In genomic region chr11:122137081-122137793, GRCh38 we compare ENCODE assay signal across 13 cellular contexts. TPM values are rescaled to one million over a fixed set of nuclear protein-coding genes. Genes with fewer than 3 reads are reported as not detected.
DNase-seq lines count a peak whose midpoint lies in the region; ATAC-seq, FAIRE-seq and TF ChIP-seq lines count a peak whose summit lies in the region.
"Had no signal": no experiment of that assay in that cellular context is flagged by ENCODE, and none has a peak within 500 bp of the region (broad histone marks: within the 10 kb centered on the region; RNA-seq: fewer than 3 reads in every experiment).

No MANE protein-coding gene starts in this region.

- 6% methylated on average over 2 of the region's 2 CpGs for WGBS in mammary epithelial cell (ENCODE audit: low coverage, missing lambda C conversion rate)

- H3K36me3 ChIP-seq in breast epithelium (no peaks in the 10 kb centered on the region), mammary epithelial cell (ENCODE audit: insufficient read depth, low read length) (peaks cover 18% of the 10 kb centered on the region)

- no peak overlapping the region for H3K4me3 ChIP-seq in breast epithelium
- H3K4me3 ChIP-seq in mammary epithelial cell (replicated peaks in 1 of 3; ENCODE audit: insufficient read depth in 1 of 3, low read depth in 2 of 3, low read length in 3 of 3) = no peak overlapping the region
- H3K4me3 ChIP-seq: GM23338 had no signal

- H3K9ac ChIP-seq in mammary epithelial cell (ENCODE audit: insufficient read depth, low read length) = peak overlapping the region; percentile 21

- peaks cover 86% of the 10 kb centered on the region for H3K79me2 ChIP-seq in mammary epithelial cell (ENCODE audit: insufficient read depth, low read length)

- no peak overlapping the region for H3K27ac ChIP-seq in breast epithelium
- peak overlapping the region; percentile 68 for H3K27ac ChIP-seq in mammary epithelial cell (ENCODE audit: insufficient read depth, low read depth, low read length)

- in situ Hi-C loops in mammary epithelial cell (cut with MboI; ENCODE audit: low sequenced_read_pairs in 2 of 2) = no loop called here

- no peaks in the 10 kb centered on the region for H3K4me1 ChIP-seq in breast epithelium
- peaks cover 59% of the 10 kb centered on the region for H3K4me1 ChIP-seq in mammary epithelial cell (ENCODE audit: insufficient read depth, low read length)

- peak; percentile 70 for DNase-seq in MCF 10A (ENCODE audit: unreplicated experiment)
- no peak for DNase-seq in breast epithelium (ENCODE audit: low spot score in 2 of 2)
- peak; percentile 65 for DNase-seq in mammary epithelial cell
- DNase-seq in activated CD8-positive, alpha-beta memory T cell treated with anti-CD3 and anti-CD28 coated beads for 24 hours = no peak
- DNase-seq in SW480 (ENCODE audit: low spot score) = no peak
- no peak for DNase-seq in nephron progenitor cell
- no peak for DNase-seq in activated T-cell treated with anti-CD3 and anti-CD28 coated beads, Interleukin-2, amount 50 U/mL, for 72 hours
- DNase-seq: 8988T; naive thymus-derived CD8-positive, alpha-beta T cell; T-helper 1 cell had no signal

- H3K9me3 ChIP-seq in breast epithelium (no peaks in the 10 kb centered on the region), mammary epithelial cell (replicated peaks; ENCODE audit: insufficient read depth, low read length) (no peaks in the 10 kb centered on the region)

- CTCF ChIA-PET in MCF 10A (lab: Yijun Ruan, JAX) = interaction anchor here (1.5 kb wide), 1 partner anchor 9 kb away, joined by 6 read pairs; no protein-coding TSS in a partner anchor
- CTCF ChIA-PET in mammary epithelial cell (lab: Charles Lee; ENCODE audit: low non-redundant PET) = no interaction called here

- no peaks in the 10 kb centered on the region for H4K20me1 ChIP-seq in mammary epithelial cell (ENCODE audit: insufficient read depth, low read length)

- FAIRE-seq in islet of Langerhans (lab: Jason Lieb, UNC) = peak; percentile 77

- TF ChIP-seq CTCF in MCF 10A (IDR thresholded peaks at IDR 0.05; ENCODE audit: unreplicated experiment) (no peak), breast epithelium (IDR thresholded peaks at IDR 0.05) (no peak), mammary epithelial cell (conservative IDR thresholded peaks at IDR 0.05 in 1 of 2, IDR thresholded peaks at IDR 0.05 in 1 of 2; ENCODE audit: extremely low read depth in 1 of 2, insufficient read depth in 1 of 2, low read depth in 1 of 2, low read length in 2 of 2) (no peak), nephron progenitor cell (IDR thresholded peaks at IDR 0.05) (no peak)

- H3K4me1 Mint-ChIP-seq in MCF 10A (ENCODE audit: insufficient read depth, unreplicated experiment) (peaks cover 46% of the 10 kb centered on the region), nephron progenitor cell (no peaks in the 10 kb centered on the region)
- H3K4me1 Mint-ChIP-seq in activated T-cell treated with anti-CD3 and anti-CD28 coated beads, Interleukin-2, amount 50 U/mL, for 72 hours (ENCODE audit: low read depth) = no peaks in the 10 kb centered on the region
- H3K4me1 Mint-ChIP-seq: naive thymus-derived CD8-positive, alpha-beta T cell had no signal

- H2AFZ ChIP-seq in mammary epithelial cell (ENCODE audit: low read depth, low read length) = no peak overlapping the region
- H2AFZ ChIP-seq: GM23338 had no signal

- no peaks in the 10 kb centered on the region for H3K27me3 ChIP-seq in breast epithelium
- H3K27me3 ChIP-seq in mammary epithelial cell (ENCODE audit: insufficient read depth, low read length) = no peaks in the 10 kb centered on the region

- H3K27ac Mint-ChIP-seq in MCF 10A (ENCODE audit: low read depth, unreplicated experiment) = peak overlapping the region; percentile 89
- H3K27ac Mint-ChIP-seq in nephron progenitor cell = no peak overlapping the region
- no peak overlapping the region for H3K27ac Mint-ChIP-seq in activated T-cell treated with anti-CD3 and anti-CD28 coated beads, Interleukin-2, amount 50 U/mL, for 72 hours
- H3K27ac Mint-ChIP-seq: activated T-helper 1 cell treated with anti-CD3 and anti-CD28 coated beads, Interleukin-12 subunit alpha, Interleukin-12 subunit beta, Interleukin-2, Interleukin-4 antibody, amounts not matched to agents 30 ng/mL and 10 ng/mL and 1 ng/mL, durations not matched to agents 14 hours and 24 hours and 36 hours; GM23338; naive thymus-derived CD8-positive, alpha-beta T cell had no signal

- H3K4me2 ChIP-seq in mammary epithelial cell (ENCODE audit: insufficient read depth, low read depth, low read length) = peak overlapping the region; percentile 38
- H3K4me2 ChIP-seq: GM23338 had no signal

- POLR2A ChIA-PET in MCF 10A (lab: Yijun Ruan, JAX) = interaction anchor here (0.7 to 7.3 kb wide), 14 partner anchors 9 to 60 kb away, joined by 3 to 82 read pairs (median 6); no protein-coding TSS in a partner anchor

- H3K4me3 Mint-ChIP-seq in MCF 10A (ENCODE audit: unreplicated experiment) (no peak overlapping the region), nephron progenitor cell (no peak overlapping the region)
- no peak overlapping the region for H3K4me3 Mint-ChIP-seq in activated T-cell treated with anti-CD3 and anti-CD28 coated beads, Interleukin-2, amount 50 U/mL, for 72 hours
- H3K4me3 Mint-ChIP-seq: activated T-helper 1 cell treated with anti-CD3 and anti-CD28 coated beads, Interleukin-12 subunit alpha, Interleukin-12 subunit beta, Interleukin-2, Interleukin-4 antibody, amounts not matched to agents 30 ng/mL and 10 ng/mL and 1 ng/mL, durations not matched to agents 14 hours and 24 hours and 36 hours; GM23338; naive thymus-derived CD8-positive, alpha-beta T cell had no signal

- ATAC-seq in activated T-cell treated with anti-CD3 and anti-CD28 coated beads, Interleukin-2, amount 50 U/mL, for 72 hours (replicated peaks in 1 of 2) = no peak
- ATAC-seq: GM23338; naive thymus-derived CD8-positive, alpha-beta T cell had no signal

- dilution Hi-C loops in mammary epithelial cell (cut with HindIII; ENCODE audit: low sequenced_read_pairs) = loop anchor here (5.0 kb wide), 1 partner anchor 35 kb away; no protein-coding TSS in a partner anchor

- no peak for TF ChIP-seq POLR2A in breast epithelium (IDR thresholded peaks at IDR 0.05)

- no peaks in the 10 kb centered on the region for H3K27me3 Mint-ChIP-seq in MCF 10A (ENCODE audit: insufficient read depth, unreplicated experiment)
- H3K27me3 Mint-ChIP-seq in nephron progenitor cell (ENCODE audit: low read depth, poor library complexity) = peaks cover 7% of the 10 kb centered on the region
- peaks cover 10% of the 10 kb centered on the region for H3K27me3 Mint-ChIP-seq in activated T-cell treated with anti-CD3 and anti-CD28 coated beads, Interleukin-2, amount 50 U/mL, for 72 hours (ENCODE audit: low read depth)

- H3K36me3 Mint-ChIP-seq in MCF 10A (ENCODE audit: insufficient read depth, unreplicated experiment) (peaks cover 26% of the 10 kb centered on the region), nephron progenitor cell (ENCODE audit: low read depth) (no peaks in the 10 kb centered on the region)
- no peaks in the 10 kb centered on the region for H3K36me3 Mint-ChIP-seq in activated T-cell treated with anti-CD3 and anti-CD28 coated beads, Interleukin-2, amount 50 U/mL, for 72 hours (ENCODE audit: insufficient read depth in 2 of 2)
- H3K36me3 Mint-ChIP-seq: naive thymus-derived CD8-positive, alpha-beta T cell had no signal

- H3K9me3 Mint-ChIP-seq in MCF 10A (ENCODE audit: unreplicated experiment) (no peaks in the 10 kb centered on the region), nephron progenitor cell (no peaks in the 10 kb centered on the region)
- no peaks in the 10 kb centered on the region for H3K9me3 Mint-ChIP-seq in activated T-cell treated with anti-CD3 and anti-CD28 coated beads, Interleukin-2, amount 50 U/mL, for 72 hours
- H3K9me3 Mint-ChIP-seq: activated T-helper 1 cell treated with anti-CD3 and anti-CD28 coated beads, Interleukin-12 subunit alpha, Interleukin-12 subunit beta, Interleukin-2, Interleukin-4 antibody, amounts not matched to agents 30 ng/mL and 10 ng/mL and 1 ng/mL, durations not matched to agents 14 hours and 24 hours and 36 hours; GM23338 had no signal

- intact Hi-C loops in MCF 10A (cut with micrococcal nuclease) (no loop called here), breast epithelium (cut with DNase I; ENCODE audit: low total_unique reads) (no loop called here), mammary epithelial cell (cut with micrococcal nuclease) (loop anchor here (2.0 kb wide), 1 partner anchor 66 kb away; no protein-coding TSS in a partner anchor)

- BruUV-seq in MCF 10A (replicated peaks; lab: Mats Ljungman, UMichigan) (no TSS peak), mammary epithelial cell (replicated peaks; lab: Mats Ljungman, UMichigan) (no TSS peak)

RNA-seq across cellular contexts. Expression of gene BLID, which starts 21.2 kb away (rescaled TPM):
- total RNA-seq in MCF 10A (2022) (4.1 and 4.5 TPM in 2 replicates), breast epithelium (1 to 10 TPM; 2.0 to 2.8 (median 2.4) TPM), mammary epithelial cell (1 to 10 TPM; 5.2 to 5.6 TPM)
- polyA plus RNA-seq in mammary epithelial cell = not detected
- polyA minus RNA-seq in mammary epithelial cell = not detected
- not detected for total RNA-seq in activated T-cell treated with anti-CD3 and anti-CD28 coated beads, Interleukin-2, amount 50 U/mL, for 72 hours
- total RNA-seq: activated T-helper 1 cell treated with anti-CD3 and anti-CD28 coated beads, Interleukin-12 subunit alpha, Interleukin-12 subunit beta, Interleukin-2, Interleukin-4 antibody, amounts not matched to agents 30 ng/mL and 10 ng/mL and 1 ng/mL, durations not matched to agents 14 hours and 24 hours and 36 hours; GM23338; naive thymus-derived CD8-positive, alpha-beta T cell had no signal
- polyA plus RNA-seq: GM23338; naive thymus-derived CD8-positive, alpha-beta T cell had no signal

Comparison
In these comparisons a context has a peak if more than half of its experiments do, and no peak if none do; other contexts are left out.
1. DNase-seq: peak in MCF 10A (single experiment) and mammary epithelial cell (single experiment); none in breast epithelium (0 of 2), activated CD8-positive, alpha-beta memory T cell treated with anti-CD3 and anti-CD28 coated beads for 24 hours (single experiment), SW480 (single experiment), nephron progenitor cell (single experiment) and activated T-cell treated with anti-CD3 and anti-CD28 coated beads, Interleukin-2, amount 50 U/mL, for 72 hours (0 of 2).